In genomic region chr13:107962209-107962608, GRCh38 we compare ENCODE assay signal across 29 cellular contexts.
"Had no signal": no experiment of that assay in that cellular context is flagged by ENCODE, and none has a peak within 500 bp of the region (broad histone marks: within the 10 kb centered on the region; RNA-seq: fewer than 3 reads in every experiment).

No MANE protein-coding gene starts in this region.

- DNase-seq: activated CD4-positive, alpha-beta memory T cell treated with anti-CD3 and anti-CD28 coated beads for 36 hours; activated CD4-positive, alpha-beta T cell treated with anti-CD3 and anti-CD28 coated beads for 36 hours; activated CD4-positive, alpha-beta T cell treated with anti-CD3 and anti-CD28 coated beads, Interleukin-2, amount 10 ng/mL, durations not matched to agents 24 days and 14 days; activated CD4-positive, CD25-positive, alpha-beta regulatory T cell; activated CD4-positive, CD25-positive, alpha-beta regulatory T cell treated with anti-CD3 and anti-CD28 coated beads, Interleukin-2, amount 50 U/mL, for 72 hours; activated CD8-positive, alpha-beta memory T cell treated with anti-CD3 and anti-CD28 coated beads, Interleukin-2, amount 10 ng/mL, durations not matched to agents 7 days and 5 days; activated CD8-positive, alpha-beta memory T cell treated with anti-CD3 and anti-CD28 coated beads, Interleukin-2, amount 50 U/mL, for 4 hours; activated CD8-positive, alpha-beta T cell treated with anti-CD3 and anti-CD28 coated beads, Interleukin-2, amount 10 ng/mL, durations not matched to agents 7 days and 5 days; activated effector memory CD4-positive, alpha-beta T cell treated with anti-CD3 and anti-CD28 coated beads, Interleukin-2, amount 50 U/mL, for 16 hours; activated naive CD4-positive, alpha-beta T cell treated with anti-CD3 and anti-CD28 coated beads for 36 hours; activated naive CD8-positive, alpha-beta T cell treated with anti-CD3 and anti-CD28 coated beads for 36 hours; activated naive CD8-positive, alpha-beta T cell treated with anti-CD3 and anti-CD28 coated beads, Interleukin-2, amount 50 U/mL, for 24 hours; activated T-cell treated with anti-CD3 and anti-CD28 coated beads, Interleukin-2, amount 50 U/mL, for 1 hour; activated T-cell treated with anti-CD3 and anti-CD28 coated beads, Interleukin-2, amount 50 U/mL, for 48 hours; dorsolateral prefrontal cortex; effector memory CD4-positive, alpha-beta T cell; endodermal cell; foreskin fibroblast; hippocampal formation; T1000 had no signal

- H3K4me1 Mint-ChIP-seq: activated CD4-positive, alpha-beta T cell treated with anti-CD3 and anti-CD28 coated beads for 36 hours; activated CD4-positive, alpha-beta T cell treated with anti-CD3 and anti-CD28 coated beads, Interleukin-2, amount 10 ng/mL, durations not matched to agents 24 days and 14 days; activated CD8-positive, alpha-beta memory T cell treated with anti-CD3 and anti-CD28 coated beads, Interleukin-2, amount 10 ng/mL, durations not matched to agents 7 days and 5 days; activated naive CD4-positive, alpha-beta T cell treated with anti-CD3 and anti-CD28 coated beads, Interleukin-2, amount 50 U/mL, for 24 hours; activated naive CD8-positive, alpha-beta T cell treated with anti-CD3 and anti-CD28 coated beads for 36 hours; activated naive CD8-positive, alpha-beta T cell treated with anti-CD3 and anti-CD28 coated beads, Interleukin-2, amount 50 U/mL, for 24 hours; central memory CD8-positive, alpha-beta T cell had no signal

- H3K36me3 ChIP-seq: ascending aorta had no signal

- H3K27me3 ChIP-seq: ascending aorta, dorsolateral prefrontal cortex had no signal

- H3K4me3 ChIP-seq: ascending aorta, coronary artery, dorsolateral prefrontal cortex had no signal

- H3K4me3 Mint-ChIP-seq: activated CD4-positive, alpha-beta memory T cell treated with anti-CD3 and anti-CD28 coated beads for 36 hours; activated CD4-positive, alpha-beta T cell treated with anti-CD3 and anti-CD28 coated beads for 36 hours; activated CD4-positive, alpha-beta T cell treated with anti-CD3 and anti-CD28 coated beads, Interleukin-2, amount 10 ng/mL, durations not matched to agents 24 days and 14 days; activated CD8-positive, alpha-beta memory T cell treated with anti-CD3 and anti-CD28 coated beads, Interleukin-2, amount 10 ng/mL, durations not matched to agents 7 days and 5 days; activated CD8-positive, alpha-beta T cell treated with anti-CD3 and anti-CD28 coated beads, Interleukin-2, amount 10 ng/mL, durations not matched to agents 7 days and 5 days; activated naive CD4-positive, alpha-beta T cell treated with anti-CD3 and anti-CD28 coated beads for 36 hours; activated naive CD4-positive, alpha-beta T cell treated with anti-CD3 and anti-CD28 coated beads, Interleukin-2, amount 50 U/mL, for 24 hours; activated naive CD8-positive, alpha-beta T cell treated with anti-CD3 and anti-CD28 coated beads for 36 hours; activated naive CD8-positive, alpha-beta T cell treated with anti-CD3 and anti-CD28 coated beads, Interleukin-2, amount 50 U/mL, for 24 hours; activated T-helper 1 cell treated with anti-CD3 and anti-CD28 coated beads, Interleukin-12 subunit alpha, Interleukin-12 subunit beta, Interleukin-2, Interleukin-4 antibody, amounts not matched to agents 30 ng/mL and 10 ng/mL and 1 ng/mL, durations not matched to agents 14 hours and 24 hours and 36 hours; central memory CD8-positive, alpha-beta T cell; dendritic cell treated with granulocyte-macrophage colony-stimulating factor and Interleukin-4, amounts not matched to agents 40 ng/mL and 50 ng/mL, for 4 days; endodermal cell had no signal

- H3K4me1 ChIP-seq: ascending aorta had no signal

- H3K27me3 Mint-ChIP-seq: activated CD4-positive, alpha-beta memory T cell treated with anti-CD3 and anti-CD28 coated beads for 36 hours; activated CD4-positive, alpha-beta T cell treated with anti-CD3 and anti-CD28 coated beads for 36 hours; activated CD4-positive, alpha-beta T cell treated with anti-CD3 and anti-CD28 coated beads, Interleukin-2, amount 10 ng/mL, durations not matched to agents 24 days and 14 days; activated CD8-positive, alpha-beta memory T cell treated with anti-CD3 and anti-CD28 coated beads, Interleukin-2, amount 10 ng/mL, durations not matched to agents 7 days and 5 days; activated naive CD4-positive, alpha-beta T cell treated with anti-CD3 and anti-CD28 coated beads, Interleukin-2, amount 50 U/mL, for 24 hours; activated naive CD8-positive, alpha-beta T cell treated with anti-CD3 and anti-CD28 coated beads for 36 hours; activated naive CD8-positive, alpha-beta T cell treated with anti-CD3 and anti-CD28 coated beads, Interleukin-2, amount 50 U/mL, for 24 hours; brain; central memory CD8-positive, alpha-beta T cell; dendritic cell treated with granulocyte-macrophage colony-stimulating factor and Interleukin-4, amounts not matched to agents 40 ng/mL and 50 ng/mL, for 4 days had no signal

- H3K27ac ChIP-seq: ascending aorta, coronary artery, dorsolateral prefrontal cortex had no signal

- H3K9me3 Mint-ChIP-seq: activated CD4-positive, alpha-beta memory T cell treated with anti-CD3 and anti-CD28 coated beads for 36 hours; activated CD4-positive, alpha-beta T cell treated with anti-CD3 and anti-CD28 coated beads, Interleukin-2, amount 10 ng/mL, durations not matched to agents 24 days and 14 days; activated naive CD4-positive, alpha-beta T cell treated with anti-CD3 and anti-CD28 coated beads for 36 hours; activated naive CD8-positive, alpha-beta T cell treated with anti-CD3 and anti-CD28 coated beads for 36 hours; activated T-helper 1 cell treated with anti-CD3 and anti-CD28 coated beads, Interleukin-12 subunit alpha, Interleukin-12 subunit beta, Interleukin-2, Interleukin-4 antibody, amounts not matched to agents 30 ng/mL and 10 ng/mL and 1 ng/mL, durations not matched to agents 14 hours and 24 hours and 36 hours had no signal

- H3K36me3 Mint-ChIP-seq: activated CD4-positive, alpha-beta memory T cell treated with anti-CD3 and anti-CD28 coated beads for 36 hours; activated CD8-positive, alpha-beta memory T cell treated with anti-CD3 and anti-CD28 coated beads, Interleukin-2, amount 10 ng/mL, durations not matched to agents 7 days and 5 days; activated naive CD4-positive, alpha-beta T cell treated with anti-CD3 and anti-CD28 coated beads, Interleukin-2, amount 50 U/mL, for 24 hours; activated naive CD8-positive, alpha-beta T cell treated with anti-CD3 and anti-CD28 coated beads for 36 hours; brain had no signal

- ATAC-seq: activated CD4-positive, alpha-beta T cell treated with anti-CD3 and anti-CD28 coated beads for 36 hours; activated CD8-positive, alpha-beta memory T cell treated with anti-CD3 and anti-CD28 coated beads, Interleukin-2, amount 10 ng/mL, durations not matched to agents 7 days and 5 days; activated CD8-positive, alpha-beta T cell treated with anti-CD3 and anti-CD28 coated beads, Interleukin-2, amount 10 ng/mL, durations not matched to agents 7 days and 5 days; activated naive CD8-positive, alpha-beta T cell treated with anti-CD3 and anti-CD28 coated beads, Interleukin-2, amount 50 U/mL, for 24 hours; esophagus mucosa had no signal

- H3K27ac Mint-ChIP-seq: activated CD4-positive, alpha-beta memory T cell treated with anti-CD3 and anti-CD28 coated beads for 36 hours; activated CD4-positive, alpha-beta T cell treated with anti-CD3 and anti-CD28 coated beads for 36 hours; activated CD4-positive, alpha-beta T cell treated with anti-CD3 and anti-CD28 coated beads, Interleukin-2, amount 10 ng/mL, durations not matched to agents 24 days and 14 days; activated CD8-positive, alpha-beta memory T cell treated with anti-CD3 and anti-CD28 coated beads, Interleukin-2, amount 10 ng/mL, durations not matched to agents 7 days and 5 days; activated CD8-positive, alpha-beta T cell treated with anti-CD3 and anti-CD28 coated beads, Interleukin-2, amount 10 ng/mL, durations not matched to agents 7 days and 5 days; activated naive CD4-positive, alpha-beta T cell treated with anti-CD3 and anti-CD28 coated beads for 36 hours; activated naive CD4-positive, alpha-beta T cell treated with anti-CD3 and anti-CD28 coated beads, Interleukin-2, amount 50 U/mL, for 24 hours; activated naive CD8-positive, alpha-beta T cell treated with anti-CD3 and anti-CD28 coated beads for 36 hours; activated naive CD8-positive, alpha-beta T cell treated with anti-CD3 and anti-CD28 coated beads, Interleukin-2, amount 50 U/mL, for 24 hours; activated T-helper 1 cell treated with anti-CD3 and anti-CD28 coated beads, Interleukin-12 subunit alpha, Interleukin-12 subunit beta, Interleukin-2, Interleukin-4 antibody, amounts not matched to agents 30 ng/mL and 10 ng/mL and 1 ng/mL, durations not matched to agents 14 hours and 24 hours and 36 hours; activated T-helper 2 cell treated with anti-CD3 and anti-CD28 coated beads, Interferon-gamma antibody, Interleukin-2, Interleukin-4, amounts not matched to agents 10 μg/mL and 5 μg/mL and 100 μg/mL, durations not matched to agents 14 hours and 24 hours and 36 hours; brain; dendritic cell treated with granulocyte-macrophage colony-stimulating factor and Interleukin-4, amounts not matched to agents 40 ng/mL and 50 ng/mL, for 4 days; endodermal cell had no signal

- H3K9me3 ChIP-seq: ascending aorta had no signal
